Comparison of ENCODE assay signal across 7 cellular contexts in genomic region chr1:225834417-225835329, GRCh38. TPM values are rescaled to one million over a fixed set of nuclear protein-coding genes. Genes with fewer than 3 reads are reported as not detected.
A peak's percentile ranks its signal among the peaks of the same experiment; 100 is the strongest.
DNase-seq lines count a peak whose midpoint lies in the region; ATAC-seq and TF ChIP-seq lines count a peak whose summit lies in the region.
"Had no signal": no experiment of that assay in that cellular context is flagged by ENCODE, and none has a peak within 500 bp of the region (broad histone marks: within the 10 kb centered on the region; RNA-seq: fewer than 3 reads in every experiment).

No MANE protein-coding gene starts in this region.

- peak overlapping the region; percentile 74 to 75 (median 75) for H3K27ac ChIP-seq in sigmoid colon

- peaks cover 20% of the 10 kb centered on the region for H3K4me1 Mint-ChIP-seq in chondrocyte (ENCODE audit: low read depth)

- H3K9me3 Mint-ChIP-seq in chondrocyte (ENCODE audit: low read depth) = no peaks in the 10 kb centered on the region
- H3K9me3 Mint-ChIP-seq: stimulated activated naive CD8-positive, alpha-beta T cell treated with anti-CD3 and anti-CD28 coated beads, Interleukin-15, Interleukin-2, amounts not matched to agents 100 ng/mL and 50 ng/mL, for 24 hours had no signal

- no peak overlapping the region for H3K4me3 ChIP-seq in LNCaP clone FGC (ENCODE audit: low read depth, low read length)
- no peak overlapping the region for H3K4me3 ChIP-seq in sigmoid colon

- no peaks in the 10 kb centered on the region for H3K9me3 ChIP-seq in sigmoid colon

- H3K4me1 ChIP-seq in sigmoid colon = peaks cover 2 to 24% (median 18%) of the 10 kb centered on the region in 4 donors

- DNase-seq in LNCaP clone FGC (ENCODE audit: low read depth) (peak; percentile 98), chondrocyte (ENCODE audit: low spot score) (no peak), sigmoid colon (peak; percentile 94), T-helper 9 cell (no peak), NCI-H226 (no peak)

- no peak for ATAC-seq in GM18505 (IDR thresholded peaks at IDR 0.05; ENCODE audit: unreplicated experiment)

- H3K27me3 Mint-ChIP-seq in chondrocyte (ENCODE audit: low read depth) = no peaks in the 10 kb centered on the region
- H3K27me3 Mint-ChIP-seq: stimulated activated naive CD8-positive, alpha-beta T cell treated with anti-CD3 and anti-CD28 coated beads, Interleukin-15, Interleukin-2, amounts not matched to agents 100 ng/mL and 50 ng/mL, for 24 hours had no signal

- 80 to 81% methylated on average over 7 of the region's 7 CpGs for WGBS in sigmoid colon, 2 donors

- TF ChIP-seq POLR2A in sigmoid colon (IDR thresholded peaks at IDR 0.05) (no peak), GM18505 (IDR thresholded peaks at IDR 0.05; ENCODE audit: borderline replicate concordance, extremely low read depth, insufficient read depth, insufficient read length) (no peak)

- intact Hi-C loops in sigmoid colon (cut with DNase I) = no loop called here

- peaks cover 30 to 62% (median 36%) of the 10 kb centered on the region in 4 donors for H3K36me3 ChIP-seq in sigmoid colon

- peaks cover 15% of the 10 kb centered on the region for H3K36me3 Mint-ChIP-seq in chondrocyte (ENCODE audit: low read depth)

- H3K27ac Mint-ChIP-seq in chondrocyte (ENCODE audit: unreplicated experiment) = peak overlapping the region; percentile 91
- H3K27ac Mint-ChIP-seq: stimulated activated naive CD8-positive, alpha-beta T cell treated with anti-CD3 and anti-CD28 coated beads, Interleukin-15, Interleukin-2, amounts not matched to agents 100 ng/mL and 50 ng/mL, for 24 hours had no signal

- H3K4me3 Mint-ChIP-seq in chondrocyte (ENCODE audit: unreplicated experiment) = no peak overlapping the region
- H3K4me3 Mint-ChIP-seq: stimulated activated naive CD8-positive, alpha-beta T cell treated with anti-CD3 and anti-CD28 coated beads, Interleukin-15, Interleukin-2, amounts not matched to agents 100 ng/mL and 50 ng/mL, for 24 hours had no signal

- no peaks in the 10 kb centered on the region for H3K27me3 ChIP-seq in sigmoid colon

- no peak for TF ChIP-seq EP300 in sigmoid colon (IDR thresholded peaks at IDR 0.05)

- TF ChIP-seq CTCF in LNCaP clone FGC (IDR thresholded peaks at IDR 0.05; ENCODE audit: control insufficient read depth, extremely low read depth, insufficient read depth) (no peak), chondrocyte (IDR thresholded peaks at IDR 0.05) (no peak), sigmoid colon (IDR thresholded peaks at IDR 0.05) (no peak)

RNA-seq across cellular contexts. Expression of gene EPHX1, which starts 24.7 kb away (rescaled TPM):
- total RNA-seq in chondrocyte = 61.8 to 69.1 TPM (median 67.0 TPM) in 3 replicates
- 10 to 100 TPM; 43.6 to 78.9 (median 67.7) TPM for total RNA-seq in sigmoid colon
- polyA plus RNA-seq in sigmoid colon = 10 to 100 TPM in 2 of 3 donors, 1 to 10 TPM in 1; 6.9 to 26.6 (median 14.4) TPM

RNA-seq across cellular contexts. Expression of gene TMEM63A, which starts 47.5 kb away (rescaled TPM):
- total RNA-seq in chondrocyte (48.4 to 52.5 TPM (median 50.3 TPM) in 3 replicates), sigmoid colon (10 to 100 TPM; 25.3 to 94.4 (median 36.9) TPM)
- 100 to 1,000 TPM in 1 of 3 donors, 1 to 10 TPM in 2; 3.0 to 103 (median 5.5) TPM for polyA plus RNA-seq in sigmoid colon

RNA-seq across cellular contexts. Expression of gene LEFTY1, which starts 54.3 kb away (rescaled TPM):
- 0.56 to 2.2 TPM (median 0.99 TPM) in 3 replicates for total RNA-seq in chondrocyte
- total RNA-seq in sigmoid colon = not detected
- 100 to 1,000 TPM in 1 of 3 donors, 10 to 100 TPM in 2; 14.4 to 120 (median 46.2) TPM for polyA plus RNA-seq in sigmoid colon

RNA-seq across cellular contexts. Expression of gene SRP9, which starts 57.0 kb away (rescaled TPM):
- total RNA-seq in chondrocyte (190 to 207 TPM (median 200 TPM) in 3 replicates), sigmoid colon (100 to 1,000 TPM; 148 to 270 (median 220) TPM)
- 100 to 1,000 TPM; 262 to 513 (median 358) TPM for polyA plus RNA-seq in sigmoid colon

Comparison
In these comparisons a context has a peak if more than half of its experiments do, and no peak if none do; other contexts are left out.
1. DNase-seq: peak in LNCaP clone FGC (single experiment) and sigmoid colon (single experiment); none in chondrocyte (single experiment), T-helper 9 cell (single experiment) and NCI-H226 (single experiment).